ENCODE assay signal across 16 cellular contexts in genomic region chr10:97010695-97011206, GRCh38.
DNase-seq lines count a peak whose midpoint lies in the region; ATAC-seq and TF ChIP-seq lines count a peak whose summit lies in the region.
"Had no signal": no experiment of that assay in that cellular context is flagged by ENCODE, and none has a peak within 500 bp of the region (broad histone marks: within the 10 kb centered on the region; RNA-seq: fewer than 3 reads in every experiment).

No MANE protein-coding gene starts in this region.

- peaks cover 14% of the 10 kb centered on the region for H3K9me3 Mint-ChIP-seq in activated T-helper 17 cell treated with anti-CD3 and anti-CD28 coated beads, Interleukin-2, amount 50 U/mL, for 72 hours

- H3K14ac ChIP-seq in neuronal stem cell (ENCODE audit: low read length) = peak overlapping the region; percentile 2

- peak; percentile 9 for ATAC-seq in activated T-helper 17 cell treated with anti-CD3 and anti-CD28 coated beads, Interleukin-2, amount 50 U/mL, for 72 hours (replicated peaks)
- ATAC-seq in foreskin keratinocyte (peak; percentile 22), upper lobe of right lung (peak; percentile 58), GM18861 (IDR thresholded peaks at IDR 0.05; ENCODE audit: unreplicated experiment) (no peak), GM21447 (IDR thresholded peaks at IDR 0.05; ENCODE audit: unreplicated experiment) (no peak)

- H3K4me1 ChIP-seq in foreskin keratinocyte = no peaks in the 10 kb centered on the region
- H3K4me1 ChIP-seq in neuronal stem cell (ENCODE audit: control insufficient read depth in 2 of 2, insufficient read depth in 1 of 2, low read depth in 1 of 2, low read length in 2 of 2) = no peaks in the 10 kb centered on the region
- no peaks in the 10 kb centered on the region for H3K4me1 ChIP-seq in upper lobe of right lung
- H3K4me1 ChIP-seq: HAP-1 had no signal

- H3K4ac ChIP-seq in neuronal stem cell (ENCODE audit: low read length) = peak overlapping the region; percentile 37

- no peak overlapping the region for H4K91ac ChIP-seq in neuronal stem cell (ENCODE audit: low read depth, low read length, poor library complexity)

- no peak overlapping the region for H3K23ac ChIP-seq in neuronal stem cell (ENCODE audit: low read depth, low read length, poor library complexity)

- intact Hi-C loops in upper lobe of right lung (cut with DNase I) = no loop called here

- no peak overlapping the region for H3K4me3 Mint-ChIP-seq in activated T-helper 17 cell treated with anti-CD3 and anti-CD28 coated beads, Interleukin-2, amount 50 U/mL, for 72 hours
- H3K4me3 Mint-ChIP-seq: CD14-positive monocyte; CD4-positive, alpha-beta memory T cell; IgD-negative memory B cell had no signal

- peaks cover under 1% of the 10 kb centered on the region for H3K27me3 Mint-ChIP-seq in activated T-helper 17 cell treated with anti-CD3 and anti-CD28 coated beads, Interleukin-2, amount 50 U/mL, for 72 hours

- no peak for TF ChIP-seq CTCF in foreskin keratinocyte (conservative IDR thresholded peaks at IDR 0.05)
- no peak for TF ChIP-seq CTCF in upper lobe of right lung (IDR thresholded peaks at IDR 0.05)

- no peaks in the 10 kb centered on the region for H3K79me1 ChIP-seq in neuronal stem cell (ENCODE audit: low read depth, low read length)

- H3K4me2 ChIP-seq in neuronal stem cell (ENCODE audit: insufficient read depth, low read length, poor library complexity, severe bottlenecking) = no peak overlapping the region

- H3K27ac Mint-ChIP-seq in activated T-helper 17 cell treated with anti-CD3 and anti-CD28 coated beads, Interleukin-2, amount 50 U/mL, for 72 hours = no peak overlapping the region
- H3K27ac Mint-ChIP-seq: CD14-positive monocyte; CD4-positive, alpha-beta memory T cell had no signal

- H3K27ac ChIP-seq in foreskin keratinocyte (no peak overlapping the region), neuronal stem cell (replicated peaks; ENCODE audit: low read length) (no peak overlapping the region), upper lobe of right lung (no peak overlapping the region)

- H2BK12ac ChIP-seq in neuronal stem cell (ENCODE audit: low read length) = no peak overlapping the region

- H2AK5ac ChIP-seq in neuronal stem cell (ENCODE audit: low read depth, low read length) = peak overlapping the region; percentile 25

- H3K27me3 ChIP-seq in foreskin keratinocyte = no peaks in the 10 kb centered on the region
- H3K27me3 ChIP-seq in neuronal stem cell (ENCODE audit: control insufficient read depth in 3 of 3, insufficient read depth in 3 of 3, low read depth in 1 of 3, low read length in 3 of 3) = peaks cover 0 to 3% (median 0%) of the 10 kb centered on the region in 3 experiments
- no peaks in the 10 kb centered on the region for H3K27me3 ChIP-seq in upper lobe of right lung

- no peak overlapping the region for H2AFZ ChIP-seq in neuronal stem cell (ENCODE audit: low read length)

- no peak overlapping the region for H2BK120ac ChIP-seq in neuronal stem cell (ENCODE audit: low read depth, low read length)

- no CpG with 5 or more reads among the region's 4 CpGs for WGBS in neuronal stem cell (ENCODE audit: extremely low coverage in 2 of 2, insufficient read length in 2 of 2, insufficient replicate concordance in 1 of 2), 2 donors

- H3K36me3 ChIP-seq in neuronal stem cell (replicated peaks in 1 of 2; ENCODE audit: control insufficient read depth in 2 of 2, insufficient read depth in 2 of 2, low read length in 2 of 2) = no peaks in the 10 kb centered on the region
- no peaks in the 10 kb centered on the region for H3K36me3 ChIP-seq in upper lobe of right lung
- H3K36me3 ChIP-seq: HAP-1 had no signal

- no peaks in the 10 kb centered on the region for H3K4me1 Mint-ChIP-seq in activated T-helper 17 cell treated with anti-CD3 and anti-CD28 coated beads, Interleukin-2, amount 50 U/mL, for 72 hours
- H3K4me1 Mint-ChIP-seq: CD14-positive monocyte; CD4-positive, alpha-beta memory T cell had no signal

- no peak overlapping the region for H2BK5ac ChIP-seq in neuronal stem cell (ENCODE audit: low read length)

- no peak overlapping the region for H3K9ac ChIP-seq in neuronal stem cell (ENCODE audit: low read depth, low read length, poor library complexity)

- H3K9me3 ChIP-seq in neuronal stem cell (replicated peaks in 1 of 2; ENCODE audit: control insufficient read depth in 2 of 2, insufficient read depth in 1 of 2, low read depth in 1 of 2, low read length in 2 of 2) (peaks cover 2 to 19% of the 10 kb centered on the region in 2 donors), upper lobe of right lung (peaks cover 10% of the 10 kb centered on the region)
- H3K9me3 ChIP-seq: HAP-1 had no signal

- H3K4me3 ChIP-seq in neuronal stem cell (ENCODE audit: low read length in 2 of 2) (no peak overlapping the region), upper lobe of right lung (no peak overlapping the region)
- H3K4me3 ChIP-seq: HAP-1 had no signal

- no peak overlapping the region for H3K18ac ChIP-seq in neuronal stem cell (ENCODE audit: low read length)

- no peak overlapping the region for H4K8ac ChIP-seq in neuronal stem cell (ENCODE audit: low read depth, low read length)

- DNase-seq in foreskin keratinocyte (no peak), neuronal stem cell (ENCODE audit: low spot score) (no peak), upper lobe of right lung (no peak)
- no peak for DNase-seq in stimulated activated CD4-positive, alpha-beta T cell treated with anti-CD3 and anti-CD28 coated beads, Interleukin-4, amount 100 ng/mL, for 4 hours
- DNase-seq: AML-193; CD4-positive, alpha-beta memory T cell; DMS153; DMS79; GDM1; KBM-7 had no signal

- no peaks in the 10 kb centered on the region for H3K36me3 Mint-ChIP-seq in activated T-helper 17 cell treated with anti-CD3 and anti-CD28 coated beads, Interleukin-2, amount 50 U/mL, for 72 hours (ENCODE audit: low read depth)
- H3K36me3 Mint-ChIP-seq: CD14-positive monocyte had no signal

- no peak overlapping the region for H2BK15ac ChIP-seq in neuronal stem cell (ENCODE audit: low read length)

Comparison
In these comparisons a context has a peak if more than half of its experiments do, and no peak if none do; other contexts are left out.
1. ATAC-seq: peak in activated T-helper 17 cell treated with anti-CD3 and anti-CD28 coated beads, Interleukin-2, amount 50 U/mL, for 72 hours (single experiment), foreskin keratinocyte (single experiment) and upper lobe of right lung (single experiment); none in GM18861 (single experiment) and GM21447 (single experiment).